ENCODE assay signal across 22 cellular contexts in the genomic region with DNA sequence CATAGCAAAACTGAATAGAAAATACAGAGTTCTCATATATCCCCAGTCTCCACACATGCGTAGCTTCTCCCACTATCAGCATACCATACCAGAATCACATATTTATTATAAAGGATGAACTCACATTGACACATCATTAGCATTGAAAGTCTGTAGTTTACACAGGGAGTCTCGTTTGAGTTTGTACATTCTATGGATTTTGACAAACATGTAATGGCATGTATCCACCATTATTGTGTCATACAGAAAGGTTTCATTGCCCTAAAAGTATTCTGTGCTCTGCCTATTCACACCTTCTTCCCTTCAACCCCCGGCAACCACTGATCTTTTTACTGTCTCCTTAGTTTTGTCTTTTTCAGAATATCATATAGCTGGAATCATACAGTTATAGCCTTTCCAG.
"Had no signal": no experiment of that assay in that cellular context is flagged by ENCODE, and none has a peak within 500 bp of the region (broad histone marks: within the 10 kb centered on the region; RNA-seq: fewer than 3 reads in every experiment).

No MANE protein-coding gene starts in this region.

- H3K27me3 Mint-ChIP-seq: naive B cell; naive thymus-derived CD8-positive, alpha-beta T cell had no signal

- H3K27ac ChIP-seq: colonic mucosa, dorsolateral prefrontal cortex, esophagus muscularis mucosa, gastrocnemius medialis, heart right ventricle, left lung, lower lobe of right lung had no signal

- H3K4me1 ChIP-seq: colonic mucosa, esophagus muscularis mucosa, gastrocnemius medialis, heart right ventricle, left lung, lower lobe of right lung had no signal

- DNase-seq: colonic mucosa; dermis blood vessel endothelial cell; dorsolateral prefrontal cortex; effector CD4-positive, alpha-beta T cell; effector memory CD4-positive, alpha-beta T cell; endodermal cell; foreskin melanocyte; gastrocnemius medialis; glutamatergic neuron; head of caudate nucleus; heart right ventricle; hippocampal formation; left cardiac atrium; left lung; left ventricle myocardium superior; lower lobe of right lung; mesenchymal stem cell; mucosa of descending colon; naive B cell; naive thymus-derived CD8-positive, alpha-beta T cell had no signal

- H3K36me3 ChIP-seq: colonic mucosa, esophagus muscularis mucosa, gastrocnemius medialis, heart right ventricle, left lung, lower lobe of right lung had no signal

- H3K36me3 Mint-ChIP-seq: mesothelial cell of epicardium; naive B cell; naive thymus-derived CD8-positive, alpha-beta T cell had no signal

- ATAC-seq: gastrocnemius medialis; heart right ventricle; left cardiac atrium; left lung; left ventricle myocardium superior; lower lobe of right lung; mucosa of descending colon; naive thymus-derived CD8-positive, alpha-beta T cell had no signal

- H3K4me1 Mint-ChIP-seq: endodermal cell; naive B cell; naive thymus-derived CD8-positive, alpha-beta T cell had no signal

- H3K27me3 ChIP-seq: colonic mucosa, dorsolateral prefrontal cortex, esophagus muscularis mucosa, gastrocnemius medialis, heart right ventricle, left lung had no signal

- H3K4me3 ChIP-seq: colonic mucosa, dorsolateral prefrontal cortex, esophagus muscularis mucosa, gastrocnemius medialis, heart right ventricle, left lung, lower lobe of right lung, mucosa of descending colon had no signal

- H3K9me3 ChIP-seq: colonic mucosa, esophagus muscularis mucosa, gastrocnemius medialis, lower lobe of right lung had no signal

- H3K27ac Mint-ChIP-seq: endodermal cell; mesothelial cell of epicardium; naive B cell; naive thymus-derived CD8-positive, alpha-beta T cell had no signal

- H3K4me3 Mint-ChIP-seq: endodermal cell; mesothelial cell of epicardium; naive B cell; naive thymus-derived CD8-positive, alpha-beta T cell had no signal
